ENCODE assay signal across 16 cellular contexts in genomic region chr5:167248262-167248661, GRCh38.
A peak's percentile ranks its signal among the peaks of the same experiment; 100 is the strongest.
DNase-seq lines count a peak whose midpoint lies in the region; ATAC-seq and TF ChIP-seq lines count a peak whose summit lies in the region.
"Had no signal": no experiment of that assay in that cellular context is flagged by ENCODE, and none has a peak within 500 bp of the region (broad histone marks: within the 10 kb centered on the region; RNA-seq: fewer than 3 reads in every experiment).

No MANE protein-coding gene starts in this region.

- DNase-seq in GM23248 (peak; percentile 9), brain microvascular endothelial cell (peak; percentile 43), glutamatergic neuron (peak; percentile 21), sciatic nerve (ENCODE audit: low spot score) (no peak), activated T-cell treated with anti-CD3 and anti-CD28 coated beads for 4 hours (no peak), lower leg skin (ENCODE audit: low spot score in 2 of 2) (no peak)
- DNase-seq: BE2C; C1 segment of cervical spinal cord; CD4-positive, CD25-positive, alpha-beta regulatory T cell; CD8-positive, alpha-beta memory T cell; COR-L47; DMS 273 treated with DMSO at 0.1 percent for 48 hours; DMS53; DND-41 had no signal

- H3K36me3 ChIP-seq in GM23248 (ENCODE audit: low read depth) = no peaks in the 10 kb centered on the region
- H3K36me3 ChIP-seq in brain microvascular endothelial cell (replicated peaks) = no peaks in the 10 kb centered on the region
- H3K36me3 ChIP-seq: BE2C, HAP-1 had no signal

- intact Hi-C loops in sciatic nerve (cut with DNase I) (no loop called here), lower leg skin (cut with DNase I; ENCODE audit: low total_unique reads) (no loop called here)

- no peaks in the 10 kb centered on the region for H3K4me1 ChIP-seq in GM23248 (ENCODE audit: insufficient read depth)
- H3K4me1 ChIP-seq: BE2C had no signal

- H3K27me3 ChIP-seq in GM23248 (replicated peaks; ENCODE audit: insufficient read depth) = no peaks in the 10 kb centered on the region
- no peaks in the 10 kb centered on the region for H3K27me3 ChIP-seq in brain microvascular endothelial cell (replicated peaks)
- H3K27me3 ChIP-seq: BE2C had no signal

- H3K27me3 Mint-ChIP-seq in glutamatergic neuron (ENCODE audit: unreplicated experiment) = peaks cover 3% of the 10 kb centered on the region
- H3K27me3 Mint-ChIP-seq: CD4-positive, CD25-positive, alpha-beta regulatory T cell had no signal

- in situ Hi-C loops in GM23248 (cut with MboI) = no loop called here
- in situ Hi-C loops in brain microvascular endothelial cell (cut with HindIII; ENCODE audit: low pct_ligation_motif_present, low sequenced_read_pairs) = no loop called here

- no peaks in the 10 kb centered on the region for H3K9me3 ChIP-seq in GM23248 (ENCODE audit: low read depth)
- H3K9me3 ChIP-seq: BE2C, HAP-1 had no signal

- H3K27ac Mint-ChIP-seq in glutamatergic neuron (ENCODE audit: unreplicated experiment) = peak overlapping the region; percentile 6
- H3K27ac Mint-ChIP-seq: CD4-positive, CD25-positive, alpha-beta regulatory T cell; CD8-positive, alpha-beta memory T cell had no signal

- no peaks in the 10 kb centered on the region for H4K20me1 ChIP-seq in GM23248 (ENCODE audit: insufficient read depth)

- H3K79me2 ChIP-seq in GM23248 (ENCODE audit: insufficient read depth) = no peaks in the 10 kb centered on the region

- no peaks in the 10 kb centered on the region for H3K9me2 ChIP-seq in GM23248 (ENCODE audit: insufficient read depth)

- H3K4me3 Mint-ChIP-seq in glutamatergic neuron (ENCODE audit: unreplicated experiment) = no peak overlapping the region
- H3K4me3 Mint-ChIP-seq: CD4-positive, CD25-positive, alpha-beta regulatory T cell; CD8-positive, alpha-beta memory T cell had no signal

- 15 to 17% methylated on average over 11 of the region's 11 CpGs for WGBS in GM23248 (ENCODE audit: low coverage in 1 of 2, low lambda C conversion rate in 2 of 2, missing lambda C conversion rate in 2 of 2), 2 experiments
- 71 to 74% methylated on average over 11 of the region's 11 CpGs for WGBS in lower leg skin, 2 donors

- no peaks in the 10 kb centered on the region for H3F3A ChIP-seq in GM23248 (ENCODE audit: insufficient read depth)

- ATAC-seq in sciatic nerve = peak; percentile 38
- no peak for ATAC-seq in GM19351 (IDR thresholded peaks at IDR 0.05; ENCODE audit: unreplicated experiment)

- no peaks in the 10 kb centered on the region for H3K36me3 Mint-ChIP-seq in glutamatergic neuron (ENCODE audit: unreplicated experiment)
- H3K36me3 Mint-ChIP-seq: CD4-positive, CD25-positive, alpha-beta regulatory T cell; CD8-positive, alpha-beta memory T cell had no signal

- H3K4me3 ChIP-seq in GM23248 (no peak overlapping the region), brain microvascular endothelial cell (ENCODE audit: low read depth, low read length) (no peak overlapping the region), lower leg skin (ENCODE audit: low read depth, poor library complexity, severe bottlenecking) (no peak overlapping the region)
- H3K4me3 ChIP-seq: HAP-1 had no signal

- peaks cover 10% of the 10 kb centered on the region for H3K4me1 Mint-ChIP-seq in glutamatergic neuron (ENCODE audit: low read depth, unreplicated experiment)
- H3K4me1 Mint-ChIP-seq: CD4-positive, CD25-positive, alpha-beta regulatory T cell; CD8-positive, alpha-beta memory T cell had no signal

- H3K27ac ChIP-seq in GM23248 = no peak overlapping the region
- no peak overlapping the region for H3K27ac ChIP-seq in brain microvascular endothelial cell

- TF ChIP-seq CTCF in brain microvascular endothelial cell (IDR thresholded peaks at IDR 0.05; ENCODE audit: low read depth, low read length, missing control alignments) = no peak
- TF ChIP-seq CTCF in glutamatergic neuron (IDR thresholded peaks at IDR 0.05; ENCODE audit: partially characterized antibody, unreplicated experiment) = no peak
- TF ChIP-seq CTCF in lower leg skin (IDR thresholded peaks at IDR 0.05) = no peak

- H3K4me2 ChIP-seq in GM23248 (ENCODE audit: unreplicated experiment) = no peak overlapping the region

- H2AFZ ChIP-seq in GM23248 = no peak overlapping the region

- H3K9me3 Mint-ChIP-seq in glutamatergic neuron (ENCODE audit: unreplicated experiment) = no peaks in the 10 kb centered on the region

- no peak overlapping the region for H3K9ac ChIP-seq in GM23248

- no peak for TF ChIP-seq POLR2A in lower leg skin (IDR thresholded peaks at IDR 0.05)

Comparison
In these comparisons a context has a peak if more than half of its experiments do, and no peak if none do; other contexts are left out.
1. DNase-seq: peak in GM23248 (single experiment), brain microvascular endothelial cell (single experiment) and glutamatergic neuron (single experiment); none in sciatic nerve (single experiment), activated T-cell treated with anti-CD3 and anti-CD28 coated beads for 4 hours (single experiment) and lower leg skin (0 of 2).